18 cellular contexts compared by ENCODE assay signal in the genomic region with DNA sequence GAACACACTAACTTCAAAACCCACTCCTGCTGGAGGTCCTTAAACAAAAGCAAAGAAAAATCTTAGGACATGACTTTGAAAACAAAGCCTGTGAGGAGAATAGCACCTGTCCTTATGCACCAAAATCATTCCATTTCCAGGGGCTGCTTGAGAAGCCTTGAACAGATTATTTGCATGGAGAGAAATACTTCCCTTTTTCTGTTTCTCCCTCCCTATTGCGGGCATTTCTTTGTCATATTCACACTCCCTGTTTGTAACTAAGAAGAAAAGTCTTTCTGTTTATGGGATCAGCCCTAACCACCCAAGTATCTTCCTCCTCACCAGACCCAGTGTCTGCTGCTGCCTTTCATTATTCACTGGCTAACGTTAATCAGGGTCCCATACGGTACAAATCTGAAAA.
"Had no signal": no experiment of that assay in that cellular context is flagged by ENCODE, and none has a peak within 500 bp of the region (broad histone marks: within the 10 kb centered on the region; RNA-seq: fewer than 3 reads in every experiment).

No MANE protein-coding gene starts in this region.

- H3K27ac ChIP-seq: epithelial cell of prostate, gastroesophageal sphincter, psoas muscle, right lobe of liver, spleen, upper lobe of right lung, VCaP had no signal

- H3K27me3 ChIP-seq: right lobe of liver, upper lobe of right lung had no signal

- H3K36me3 ChIP-seq: right lobe of liver, upper lobe of right lung had no signal

- H3K4me3 ChIP-seq: gastroesophageal sphincter, psoas muscle, right lobe of liver, spleen, upper lobe of right lung had no signal

- ATAC-seq: activated CD4-positive, alpha-beta T cell treated with anti-CD3 and anti-CD28 coated beads for 36 hours; activated T-cell treated with anti-CD3 and anti-CD28 coated beads, Interleukin-2, amount 50 U/mL, for 72 hours; effector memory CD8-positive, alpha-beta T cell; gastroesophageal sphincter; psoas muscle; right lobe of liver; stimulated activated naive CD8-positive, alpha-beta T cell treated with anti-CD3 and anti-CD28 coated beads, Interleukin-15, Interleukin-2, amounts not matched to agents 100 U/mL and 50 U/mL, for 24 hours; upper lobe of right lung had no signal

- DNase-seq: activated CD4-positive, alpha-beta memory T cell treated with anti-CD3 and anti-CD28 coated beads, Interleukin-2, amount 10 ng/mL, durations not matched to agents 7 days and 5 days; activated CD4-positive, alpha-beta T cell treated with anti-CD3 and anti-CD28 coated beads for 36 hours; activated gamma-delta T cell treated with Interleukin-2 at 50 U/mL for 16 hours; activated naive CD8-positive, alpha-beta T cell treated with anti-CD3 and anti-CD28 coated beads for 36 hours; activated T-cell treated with anti-CD3 and anti-CD28 coated beads, Interleukin-2, amount 50 U/mL, for 72 hours; anterior cingulate cortex; cerebellar nuclear complex; effector memory CD8-positive, alpha-beta T cell; kidney; psoas muscle; right lobe of liver; spleen; stimulated activated CD4-positive, alpha-beta T cell treated with anti-CD3 and anti-CD28 coated beads, Interleukin-2, amount 100 ng/mL, for 24 hours; stimulated activated naive CD8-positive, alpha-beta T cell treated with anti-CD3 and anti-CD28 coated beads, Interleukin-15, Interleukin-2, amounts not matched to agents 100 U/mL and 50 U/mL, for 24 hours; upper lobe of right lung had no signal

- H3K4me1 ChIP-seq: right lobe of liver, upper lobe of right lung had no signal

- FAIRE-seq: kidney had no signal

- H3K9me3 ChIP-seq: gastroesophageal sphincter, psoas muscle, right lobe of liver, spleen, upper lobe of right lung had no signal
